ENCODE assay signal across 1 cellular context in genomic region chr5:134225780-134226440, GRCh38.
TF ChIP-seq lines count a peak whose summit lies in the region.

Gene PPP2CA, minus strand, starts transcription at chr5:134226073. Its CDS starts 212 bp downstream, at chr5:134225861.

TF ChIP-seq in K562, 482 proteins besides CTCF, POLR2A, EP300 and RAD21 (continued from another document and continues in another):
- TF ChIP-seq THAP12 (CRISPR knock-in tag; IDR thresholded peaks at IDR 0.05) (no peak), ZNF785 (CRISPR knock-in tag; IDR thresholded peaks at IDR 0.05) (no peak), ZNF431 (CRISPR knock-in tag; IDR thresholded peaks at IDR 0.05) (no peak), ZNF584 (CRISPR knock-in tag; IDR thresholded peaks at IDR 0.05; ENCODE audit: low read depth) (no peak), GABPB2 (CRISPR knock-in tag; conservative IDR thresholded peaks at IDR 0.05) (0 out of 2 replicates have a peak, but pooled peaks have one; percentile 33), FIP1L1 (IDR thresholded peaks at IDR 0.05; ENCODE audit: low read depth, low read length, poor library complexity, severe bottlenecking) (no peak), MAZ (CRISPR knock-in tag; conservative IDR thresholded peaks at IDR 0.05 in 1 of 2, IDR thresholded peaks at IDR 0.05 in 1 of 2) (peak; percentile 82 to 91), CHD2 (IDR thresholded peaks at IDR 0.05; ENCODE audit: low read depth, low read length) (peak; percentile 77), NELFE (IDR thresholded peaks at IDR 0.05; ENCODE audit: insufficient read depth, insufficient read length) (no peak), POU5F1 (IDR thresholded peaks at IDR 0.05; ENCODE audit: borderline replicate concordance, low read depth, low read length, partially characterized antibody) (no peak), SNRNP70 (optimal IDR thresholded peaks at IDR 0.05; ENCODE audit: low read depth, low read length) (no peak), ZNF644 (tag; IDR thresholded peaks at IDR 0.05; ENCODE audit: low read depth) (no peak), ELF1 (tag; IDR thresholded peaks at IDR 0.05) (no peak), PRDM10 (IDR thresholded peaks at IDR 0.05; ENCODE audit: partially characterized antibody) (no peak), SAFB2 (IDR thresholded peaks at IDR 0.05; ENCODE audit: borderline replicate concordance, low read depth, low read length, severe bottlenecking) (no peak), GTF2E2 (tag; IDR thresholded peaks at IDR 0.05) (peak; percentile 76; the same call in 1 of the 2 replicates), ZNF24 (IDR thresholded peaks at IDR 0.05) (no peak), SRSF7 (optimal IDR thresholded peaks at IDR 0.05; ENCODE audit: low read depth, low read length) (peak; percentile 41), ZNF174 (CRISPR knock-in tag; IDR thresholded peaks at IDR 0.05) (no peak), ZC3H8 (IDR thresholded peaks at IDR 0.05) (no peak), HMG20A (CRISPR knock-in tag; conservative IDR thresholded peaks at IDR 0.05) (no peak), CHD4 (IDR thresholded peaks at IDR 0.05; ENCODE audit: insufficient read depth, insufficient replicate concordance, low read depth, low read length, poor library complexity, severe bottlenecking) (no peak), RBM17 (IDR thresholded peaks at IDR 0.05; ENCODE audit: borderline replicate concordance, low read depth, low read length) (no peak), ZBTB43 (CRISPR knock-in tag; IDR thresholded peaks at IDR 0.05) (no peak), STAT5A (IDR thresholded peaks at IDR 0.05; ENCODE audit: borderline replicate concordance, low read length) (no peak), PHF8 (IDR thresholded peaks at IDR 0.05; ENCODE audit: borderline replicate concordance, low read length) (peak; percentile 90; the same call in 1 of the 2 replicates), MECOM (CRISPR knock-in tag; IDR thresholded peaks at IDR 0.05) (no peak), FOXK1 (CRISPR knock-in tag; IDR thresholded peaks at IDR 0.05; ENCODE audit: borderline replicate concordance) (no peak), PURB (CRISPR knock-in tag; IDR thresholded peaks at IDR 0.05; ENCODE audit: low read depth) (no peak), TCF7L2 (IDR thresholded peaks at IDR 0.05; ENCODE audit: low read depth, low read length) (no peak), ZNF830 (CRISPR knock-in tag; IDR thresholded peaks at IDR 0.05) (no peak), FOSL1 (tag; conservative IDR thresholded peaks at IDR 0.05) (peak; percentile 39; the same call in 1 of the 2 replicates), ZNF77 (CRISPR knock-in tag; IDR thresholded peaks at IDR 0.05) (no peak), HMG20B (CRISPR knock-in tag; IDR thresholded peaks at IDR 0.05) (no peak), SRSF1 (IDR thresholded peaks at IDR 0.05; ENCODE audit: low read depth, low read length) (no peak), DIDO1 (tag; IDR thresholded peaks at IDR 0.05; ENCODE audit: low read depth) (0 out of 2 replicates have a peak, but pooled peaks have one; percentile 25), L3MBTL2 (IDR thresholded peaks at IDR 0.05) (no peak), TBP (optimal IDR thresholded peaks at IDR 0.05; ENCODE audit: low read depth, low read length) (peak; percentile 75), ZNF408 (CRISPR knock-in tag; IDR thresholded peaks at IDR 0.05; ENCODE audit: low read depth) (no peak), SMAD1 (IDR thresholded peaks at IDR 0.05; ENCODE audit: low read depth, low read length, partially characterized antibody) (peak; percentile 24), ZNF511 (CRISPR knock-in tag; IDR thresholded peaks at IDR 0.05) (no peak), ID3 (CRISPR knock-in tag; IDR thresholded peaks at IDR 0.05) (no peak), ID3 (tag; IDR thresholded peaks at IDR 0.05) (peak; percentile 13; the same call in 1 of the 2 replicates), NFIX (CRISPR knock-in tag; IDR thresholded peaks at IDR 0.05; ENCODE audit: low read depth) (no peak)
- TF ChIP-seq, protein P1, sequence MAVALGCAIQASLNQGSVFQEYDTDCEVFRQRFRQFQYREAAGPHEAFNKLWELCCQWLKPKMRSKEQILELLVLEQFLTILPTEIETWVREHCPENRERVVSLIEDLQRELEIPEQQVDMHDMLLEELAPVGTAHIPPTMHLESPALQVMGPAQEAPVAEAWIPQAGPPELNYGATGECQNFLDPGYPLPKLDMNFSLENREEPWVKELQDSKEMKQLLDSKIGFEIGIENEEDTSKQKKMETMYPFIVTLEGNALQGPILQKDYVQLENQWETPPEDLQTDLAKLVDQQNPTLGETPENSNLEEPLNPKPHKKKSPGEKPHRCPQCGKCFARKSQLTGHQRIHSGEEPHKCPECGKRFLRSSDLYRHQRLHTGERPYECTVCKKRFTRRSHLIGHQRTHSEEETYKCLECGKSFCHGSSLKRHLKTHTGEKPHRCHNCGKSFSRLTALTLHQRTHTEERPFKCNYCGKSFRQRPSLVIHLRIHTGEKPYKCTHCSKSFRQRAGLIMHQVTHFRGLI (CRISPR knock-in tag; IDR thresholded peaks at IDR 0.05), result no peak
- TF ChIP-seq, protein P2, sequence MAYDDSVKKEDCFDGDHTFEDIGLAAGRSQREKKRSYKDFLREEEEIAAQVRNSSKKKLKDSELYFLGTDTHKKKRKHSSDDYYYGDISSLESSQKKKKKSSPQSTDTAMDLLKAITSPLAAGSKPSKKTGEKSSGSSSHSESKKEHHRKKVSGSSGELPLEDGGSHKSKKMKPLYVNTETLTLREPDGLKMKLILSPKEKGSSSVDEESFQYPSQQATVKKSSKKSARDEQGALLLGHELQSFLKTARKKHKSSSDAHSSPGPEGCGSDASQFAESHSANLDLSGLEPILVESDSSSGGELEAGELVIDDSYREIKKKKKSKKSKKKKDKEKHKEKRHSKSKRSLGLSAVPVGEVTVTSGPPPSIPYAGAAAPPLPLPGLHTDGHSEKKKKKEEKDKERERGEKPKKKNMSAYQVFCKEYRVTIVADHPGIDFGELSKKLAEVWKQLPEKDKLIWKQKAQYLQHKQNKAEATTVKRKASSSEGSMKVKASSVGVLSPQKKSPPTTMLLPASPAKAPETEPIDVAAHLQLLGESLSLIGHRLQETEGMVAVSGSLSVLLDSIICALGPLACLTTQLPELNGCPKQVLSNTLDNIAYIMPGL (CRISPR knock-in tag; IDR thresholded peaks at IDR 0.05), result no peak
- TF ChIP-seq, protein P3, sequence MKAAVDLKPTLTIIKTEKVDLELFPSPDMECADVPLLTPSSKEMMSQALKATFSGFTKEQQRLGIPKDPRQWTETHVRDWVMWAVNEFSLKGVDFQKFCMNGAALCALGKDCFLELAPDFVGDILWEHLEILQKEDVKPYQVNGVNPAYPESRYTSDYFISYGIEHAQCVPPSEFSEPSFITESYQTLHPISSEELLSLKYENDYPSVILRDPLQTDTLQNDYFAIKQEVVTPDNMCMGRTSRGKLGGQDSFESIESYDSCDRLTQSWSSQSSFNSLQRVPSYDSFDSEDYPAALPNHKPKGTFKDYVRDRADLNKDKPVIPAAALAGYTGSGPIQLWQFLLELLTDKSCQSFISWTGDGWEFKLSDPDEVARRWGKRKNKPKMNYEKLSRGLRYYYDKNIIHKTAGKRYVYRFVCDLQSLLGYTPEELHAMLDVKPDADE (conservative IDR thresholded peaks at IDR 0.05; ENCODE audit: control insufficient read depth, low read depth, low read length), result no peak
- TF ChIP-seq, protein P4, sequence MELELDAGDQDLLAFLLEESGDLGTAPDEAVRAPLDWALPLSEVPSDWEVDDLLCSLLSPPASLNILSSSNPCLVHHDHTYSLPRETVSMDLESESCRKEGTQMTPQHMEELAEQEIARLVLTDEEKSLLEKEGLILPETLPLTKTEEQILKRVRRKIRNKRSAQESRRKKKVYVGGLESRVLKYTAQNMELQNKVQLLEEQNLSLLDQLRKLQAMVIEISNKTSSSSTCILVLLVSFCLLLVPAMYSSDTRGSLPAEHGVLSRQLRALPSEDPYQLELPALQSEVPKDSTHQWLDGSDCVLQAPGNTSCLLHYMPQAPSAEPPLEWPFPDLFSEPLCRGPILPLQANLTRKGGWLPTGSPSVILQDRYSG (tag; conservative IDR thresholded peaks at IDR 0.05; ENCODE audit: low read depth), result 0 out of 2 replicates have a peak, but pooled peaks have one; percentile 72
- TF ChIP-seq, protein P5, sequence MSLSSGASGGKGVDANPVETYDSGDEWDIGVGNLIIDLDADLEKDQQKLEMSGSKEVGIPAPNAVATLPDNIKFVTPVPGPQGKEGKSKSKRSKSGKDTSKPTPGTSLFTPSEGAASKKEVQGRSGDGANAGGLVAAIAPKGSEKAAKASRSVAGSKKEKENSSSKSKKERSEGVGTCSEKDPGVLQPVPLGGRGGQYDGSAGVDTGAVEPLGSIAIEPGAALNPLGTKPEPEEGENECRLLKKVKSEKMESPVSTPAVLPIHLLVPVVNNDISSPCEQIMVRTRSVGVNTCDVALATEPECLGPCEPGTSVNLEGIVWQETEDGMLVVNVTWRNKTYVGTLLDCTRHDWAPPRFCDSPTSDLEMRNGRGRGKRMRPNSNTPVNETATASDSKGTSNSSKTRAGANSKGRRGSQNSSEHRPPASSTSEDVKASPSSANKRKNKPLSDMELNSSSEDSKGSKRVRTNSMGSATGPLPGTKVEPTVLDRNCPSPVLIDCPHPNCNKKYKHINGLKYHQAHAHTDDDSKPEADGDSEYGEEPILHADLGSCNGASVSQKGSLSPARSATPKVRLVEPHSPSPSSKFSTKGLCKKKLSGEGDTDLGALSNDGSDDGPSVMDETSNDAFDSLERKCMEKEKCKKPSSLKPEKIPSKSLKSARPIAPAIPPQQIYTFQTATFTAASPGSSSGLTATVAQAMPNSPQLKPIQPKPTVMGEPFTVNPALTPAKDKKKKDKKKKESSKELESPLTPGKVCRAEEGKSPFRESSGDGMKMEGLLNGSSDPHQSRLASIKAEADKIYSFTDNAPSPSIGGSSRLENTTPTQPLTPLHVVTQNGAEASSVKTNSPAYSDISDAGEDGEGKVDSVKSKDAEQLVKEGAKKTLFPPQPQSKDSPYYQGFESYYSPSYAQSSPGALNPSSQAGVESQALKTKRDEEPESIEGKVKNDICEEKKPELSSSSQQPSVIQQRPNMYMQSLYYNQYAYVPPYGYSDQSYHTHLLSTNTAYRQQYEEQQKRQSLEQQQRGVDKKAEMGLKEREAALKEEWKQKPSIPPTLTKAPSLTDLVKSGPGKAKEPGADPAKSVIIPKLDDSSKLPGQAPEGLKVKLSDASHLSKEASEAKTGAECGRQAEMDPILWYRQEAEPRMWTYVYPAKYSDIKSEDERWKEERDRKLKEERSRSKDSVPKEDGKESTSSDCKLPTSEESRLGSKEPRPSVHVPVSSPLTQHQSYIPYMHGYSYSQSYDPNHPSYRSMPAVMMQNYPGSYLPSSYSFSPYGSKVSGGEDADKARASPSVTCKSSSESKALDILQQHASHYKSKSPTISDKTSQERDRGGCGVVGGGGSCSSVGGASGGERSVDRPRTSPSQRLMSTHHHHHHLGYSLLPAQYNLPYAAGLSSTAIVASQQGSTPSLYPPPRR (CRISPR knock-in tag; IDR thresholded peaks at IDR 0.05; ENCODE audit: borderline replicate concordance), result no peak
